In genomic region chr3:78872195-78872594, GRCh38 we compare ENCODE assay signal across 1 cellular context.
TF ChIP-seq lines count a peak whose summit lies in the region.

No MANE protein-coding gene starts in this region.

TF ChIP-seq in HepG2, 621 proteins besides CTCF, POLR2A, EP300 and RAD21 (continued from another document and continues in another):
- TF ChIP-seq, protein P1, sequence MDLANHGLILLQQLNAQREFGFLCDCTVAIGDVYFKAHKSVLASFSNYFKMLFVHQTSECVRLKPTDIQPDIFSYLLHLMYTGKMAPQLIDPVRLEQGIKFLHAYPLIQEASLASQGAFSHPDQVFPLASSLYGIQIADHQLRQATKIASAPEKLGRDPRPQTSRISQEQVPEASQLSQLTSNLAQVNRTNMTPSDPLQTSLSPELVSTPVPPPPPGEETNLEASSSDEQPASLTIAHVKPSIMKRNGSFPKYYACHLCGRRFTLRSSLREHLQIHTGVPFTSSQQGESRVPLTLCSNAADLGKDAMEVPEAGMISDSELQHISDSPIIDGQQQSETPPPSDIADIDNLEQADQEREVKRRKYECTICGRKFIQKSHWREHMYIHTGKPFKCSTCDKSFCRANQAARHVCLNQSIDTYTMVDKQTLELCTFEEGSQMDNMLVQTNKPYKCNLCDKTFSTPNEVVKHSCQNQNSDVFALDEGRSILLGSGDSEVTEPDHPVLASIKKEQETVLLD (CRISPR knock-in tag; IDR thresholded peaks at IDR 0.05; ENCODE audit: low read depth), result no peak
- TF ChIP-seq ELF1 (CRISPR knock-in tag; IDR thresholded peaks at IDR 0.05) (0 out of 2 replicates have a peak, but pooled peaks have one; percentile 32), ATF1 (CRISPR knock-in tag; IDR thresholded peaks at IDR 0.05) (peak; percentile 60; the same call in 1 of the 2 replicates), KAT8 (CRISPR knock-in tag; IDR thresholded peaks at IDR 0.05) (0 out of 2 replicates have a peak, but pooled peaks have one; percentile 46), RBM22 (optimal IDR thresholded peaks at IDR 0.05; ENCODE audit: low read length) (peak; percentile 71), ZNF792 (CRISPR knock-in tag; IDR thresholded peaks at IDR 0.05) (0 out of 2 replicates have a peak, but pooled peaks have one; percentile 33), PPARG (CRISPR knock-in tag; conservative IDR thresholded peaks at IDR 0.05) (0 out of 2 replicates have a peak, but pooled peaks have one; percentile 26), ATF5 (CRISPR knock-in tag; IDR thresholded peaks at IDR 0.05; ENCODE audit: low read depth) (no peak), FOXO1 (CRISPR knock-in tag; IDR thresholded peaks at IDR 0.05) (peak; percentile 19; the same call in 1 of the 2 replicates), RXRA (CRISPR knock-in tag; IDR thresholded peaks at IDR 0.05) (peak; percentile 65; the same call in 1 of the 2 replicates), HMG20A (CRISPR knock-in tag; IDR thresholded peaks at IDR 0.05; ENCODE audit: borderline replicate concordance) (peak; percentile 87), KDM4B (CRISPR knock-in tag; IDR thresholded peaks at IDR 0.05) (no peak), ZNF614 (CRISPR knock-in tag; IDR thresholded peaks at IDR 0.05; ENCODE audit: borderline replicate concordance) (0 out of 2 replicates have a peak, but pooled peaks have one; percentile 24), ARID5B (CRISPR knock-in tag; IDR thresholded peaks at IDR 0.05) (peak; percentile 92), KLF6 (CRISPR knock-in tag; IDR thresholded peaks at IDR 0.05) (0 out of 2 replicates have a peak, but pooled peaks have one; percentile 33), NR2F6 (IDR thresholded peaks at IDR 0.05) (peak; percentile 87), NR2F6 (CRISPR knock-in tag; IDR thresholded peaks at IDR 0.05) (peak; percentile 75), NFIC (IDR thresholded peaks at IDR 0.05; ENCODE audit: low read length) (peak; percentile 77; the same call in 1 of the 2 replicates), FOSL2 (CRISPR knock-in tag; IDR thresholded peaks at IDR 0.05) (peak; percentile 60), RORA (CRISPR knock-in tag; IDR thresholded peaks at IDR 0.05) (no peak), HOXD1 (CRISPR knock-in tag; IDR thresholded peaks at IDR 0.05) (0 out of 2 replicates have a peak, but pooled peaks have one; percentile 37), MED1 (CRISPR knock-in tag; IDR thresholded peaks at IDR 0.05) (0 out of 2 replicates have a peak, but pooled peaks have one; percentile 22), IKZF5 (CRISPR knock-in tag; IDR thresholded peaks at IDR 0.05) (peak; percentile 60; the same call in 1 of the 2 replicates), NR2F2 (IDR thresholded peaks at IDR 0.05; ENCODE audit: borderline replicate concordance, low read depth) (peak; percentile 86), KDM6A (CRISPR knock-in tag; IDR thresholded peaks at IDR 0.05; ENCODE audit: low read depth) (no peak), NCOA2 (CRISPR knock-in tag; IDR thresholded peaks at IDR 0.05) (peak; percentile 85), SMAD3 (CRISPR knock-in tag; IDR thresholded peaks at IDR 0.05) (0 out of 2 replicates have a peak, but pooled peaks have one; percentile 25), RXRB (CRISPR knock-in tag; IDR thresholded peaks at IDR 0.05; ENCODE audit: borderline replicate concordance) (peak; percentile 80), ISL2 (CRISPR knock-in tag; IDR thresholded peaks at IDR 0.05) (peak; percentile 88; the same call in 1 of the 2 replicates), MIXL1 (CRISPR knock-in tag; IDR thresholded peaks at IDR 0.05) (0 out of 2 replicates have a peak, but pooled peaks have one; percentile 24), MEIS2 (CRISPR knock-in tag; IDR thresholded peaks at IDR 0.05) (0 out of 2 replicates have a peak, but pooled peaks have one; percentile 6), TCF7 (IDR thresholded peaks at IDR 0.05; ENCODE audit: low read depth) (peak; percentile 81), BCL6 (CRISPR knock-in tag; IDR thresholded peaks at IDR 0.05) (peak; percentile 65), SIX1 (CRISPR knock-in tag; IDR thresholded peaks at IDR 0.05; ENCODE audit: borderline replicate concordance) (peak; percentile 39; the same call in 1 of the 2 replicates)
- TF ChIP-seq, protein P2, sequence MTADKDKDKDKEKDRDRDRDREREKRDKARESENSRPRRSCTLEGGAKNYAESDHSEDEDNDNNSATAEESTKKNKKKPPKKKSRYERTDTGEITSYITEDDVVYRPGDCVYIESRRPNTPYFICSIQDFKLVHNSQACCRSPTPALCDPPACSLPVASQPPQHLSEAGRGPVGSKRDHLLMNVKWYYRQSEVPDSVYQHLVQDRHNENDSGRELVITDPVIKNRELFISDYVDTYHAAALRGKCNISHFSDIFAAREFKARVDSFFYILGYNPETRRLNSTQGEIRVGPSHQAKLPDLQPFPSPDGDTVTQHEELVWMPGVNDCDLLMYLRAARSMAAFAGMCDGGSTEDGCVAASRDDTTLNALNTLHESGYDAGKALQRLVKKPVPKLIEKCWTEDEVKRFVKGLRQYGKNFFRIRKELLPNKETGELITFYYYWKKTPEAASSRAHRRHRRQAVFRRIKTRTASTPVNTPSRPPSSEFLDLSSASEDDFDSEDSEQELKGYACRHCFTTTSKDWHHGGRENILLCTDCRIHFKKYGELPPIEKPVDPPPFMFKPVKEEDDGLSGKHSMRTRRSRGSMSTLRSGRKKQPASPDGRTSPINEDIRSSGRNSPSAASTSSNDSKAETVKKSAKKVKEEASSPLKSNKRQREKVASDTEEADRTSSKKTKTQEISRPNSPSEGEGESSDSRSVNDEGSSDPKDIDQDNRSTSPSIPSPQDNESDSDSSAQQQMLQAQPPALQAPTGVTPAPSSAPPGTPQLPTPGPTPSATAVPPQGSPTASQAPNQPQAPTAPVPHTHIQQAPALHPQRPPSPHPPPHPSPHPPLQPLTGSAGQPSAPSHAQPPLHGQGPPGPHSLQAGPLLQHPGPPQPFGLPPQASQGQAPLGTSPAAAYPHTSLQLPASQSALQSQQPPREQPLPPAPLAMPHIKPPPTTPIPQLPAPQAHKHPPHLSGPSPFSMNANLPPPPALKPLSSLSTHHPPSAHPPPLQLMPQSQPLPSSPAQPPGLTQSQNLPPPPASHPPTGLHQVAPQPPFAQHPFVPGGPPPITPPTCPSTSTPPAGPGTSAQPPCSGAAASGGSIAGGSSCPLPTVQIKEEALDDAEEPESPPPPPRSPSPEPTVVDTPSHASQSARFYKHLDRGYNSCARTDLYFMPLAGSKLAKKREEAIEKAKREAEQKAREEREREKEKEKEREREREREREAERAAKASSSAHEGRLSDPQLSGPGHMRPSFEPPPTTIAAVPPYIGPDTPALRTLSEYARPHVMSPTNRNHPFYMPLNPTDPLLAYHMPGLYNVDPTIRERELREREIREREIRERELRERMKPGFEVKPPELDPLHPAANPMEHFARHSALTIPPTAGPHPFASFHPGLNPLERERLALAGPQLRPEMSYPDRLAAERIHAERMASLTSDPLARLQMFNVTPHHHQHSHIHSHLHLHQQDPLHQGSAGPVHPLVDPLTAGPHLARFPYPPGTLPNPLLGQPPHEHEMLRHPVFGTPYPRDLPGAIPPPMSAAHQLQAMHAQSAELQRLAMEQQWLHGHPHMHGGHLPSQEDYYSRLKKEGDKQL (CRISPR knock-in tag; IDR thresholded peaks at IDR 0.05; ENCODE audit: low read depth), result peak; percentile 24; the same call in 1 of the 2 replicates
- TF ChIP-seq, protein P3, sequence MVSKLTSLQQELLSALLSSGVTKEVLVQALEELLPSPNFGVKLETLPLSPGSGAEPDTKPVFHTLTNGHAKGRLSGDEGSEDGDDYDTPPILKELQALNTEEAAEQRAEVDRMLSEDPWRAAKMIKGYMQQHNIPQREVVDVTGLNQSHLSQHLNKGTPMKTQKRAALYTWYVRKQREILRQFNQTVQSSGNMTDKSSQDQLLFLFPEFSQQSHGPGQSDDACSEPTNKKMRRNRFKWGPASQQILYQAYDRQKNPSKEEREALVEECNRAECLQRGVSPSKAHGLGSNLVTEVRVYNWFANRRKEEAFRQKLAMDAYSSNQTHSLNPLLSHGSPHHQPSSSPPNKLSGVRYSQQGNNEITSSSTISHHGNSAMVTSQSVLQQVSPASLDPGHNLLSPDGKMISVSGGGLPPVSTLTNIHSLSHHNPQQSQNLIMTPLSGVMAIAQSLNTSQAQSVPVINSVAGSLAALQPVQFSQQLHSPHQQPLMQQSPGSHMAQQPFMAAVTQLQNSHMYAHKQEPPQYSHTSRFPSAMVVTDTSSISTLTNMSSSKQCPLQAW (CRISPR knock-in tag; IDR thresholded peaks at IDR 0.05), result 0 out of 2 replicates have a peak, but pooled peaks have one; percentile 32
- TF ChIP-seq, protein P4, sequence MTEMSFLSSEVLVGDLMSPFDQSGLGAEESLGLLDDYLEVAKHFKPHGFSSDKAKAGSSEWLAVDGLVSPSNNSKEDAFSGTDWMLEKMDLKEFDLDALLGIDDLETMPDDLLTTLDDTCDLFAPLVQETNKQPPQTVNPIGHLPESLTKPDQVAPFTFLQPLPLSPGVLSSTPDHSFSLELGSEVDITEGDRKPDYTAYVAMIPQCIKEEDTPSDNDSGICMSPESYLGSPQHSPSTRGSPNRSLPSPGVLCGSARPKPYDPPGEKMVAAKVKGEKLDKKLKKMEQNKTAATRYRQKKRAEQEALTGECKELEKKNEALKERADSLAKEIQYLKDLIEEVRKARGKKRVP (CRISPR knock-in tag; IDR thresholded peaks at IDR 0.05), result peak in 1 of 2 experiments; percentile 44; a peak in 2 of 4 replicates
- TF ChIP-seq, protein P5, sequence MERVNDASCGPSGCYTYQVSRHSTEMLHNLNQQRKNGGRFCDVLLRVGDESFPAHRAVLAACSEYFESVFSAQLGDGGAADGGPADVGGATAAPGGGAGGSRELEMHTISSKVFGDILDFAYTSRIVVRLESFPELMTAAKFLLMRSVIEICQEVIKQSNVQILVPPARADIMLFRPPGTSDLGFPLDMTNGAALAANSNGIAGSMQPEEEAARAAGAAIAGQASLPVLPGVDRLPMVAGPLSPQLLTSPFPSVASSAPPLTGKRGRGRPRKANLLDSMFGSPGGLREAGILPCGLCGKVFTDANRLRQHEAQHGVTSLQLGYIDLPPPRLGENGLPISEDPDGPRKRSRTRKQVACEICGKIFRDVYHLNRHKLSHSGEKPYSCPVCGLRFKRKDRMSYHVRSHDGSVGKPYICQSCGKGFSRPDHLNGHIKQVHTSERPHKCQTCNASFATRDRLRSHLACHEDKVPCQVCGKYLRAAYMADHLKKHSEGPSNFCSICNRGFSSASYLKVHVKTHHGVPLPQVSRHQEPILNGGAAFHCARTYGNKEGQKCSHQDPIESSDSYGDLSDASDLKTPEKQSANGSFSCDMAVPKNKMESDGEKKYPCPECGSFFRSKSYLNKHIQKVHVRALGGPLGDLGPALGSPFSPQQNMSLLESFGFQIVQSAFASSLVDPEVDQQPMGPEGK (CRISPR knock-in tag; IDR thresholded peaks at IDR 0.05), result peak; percentile 42; the same call in 1 of the 2 replicates
- TF ChIP-seq, protein P6, sequence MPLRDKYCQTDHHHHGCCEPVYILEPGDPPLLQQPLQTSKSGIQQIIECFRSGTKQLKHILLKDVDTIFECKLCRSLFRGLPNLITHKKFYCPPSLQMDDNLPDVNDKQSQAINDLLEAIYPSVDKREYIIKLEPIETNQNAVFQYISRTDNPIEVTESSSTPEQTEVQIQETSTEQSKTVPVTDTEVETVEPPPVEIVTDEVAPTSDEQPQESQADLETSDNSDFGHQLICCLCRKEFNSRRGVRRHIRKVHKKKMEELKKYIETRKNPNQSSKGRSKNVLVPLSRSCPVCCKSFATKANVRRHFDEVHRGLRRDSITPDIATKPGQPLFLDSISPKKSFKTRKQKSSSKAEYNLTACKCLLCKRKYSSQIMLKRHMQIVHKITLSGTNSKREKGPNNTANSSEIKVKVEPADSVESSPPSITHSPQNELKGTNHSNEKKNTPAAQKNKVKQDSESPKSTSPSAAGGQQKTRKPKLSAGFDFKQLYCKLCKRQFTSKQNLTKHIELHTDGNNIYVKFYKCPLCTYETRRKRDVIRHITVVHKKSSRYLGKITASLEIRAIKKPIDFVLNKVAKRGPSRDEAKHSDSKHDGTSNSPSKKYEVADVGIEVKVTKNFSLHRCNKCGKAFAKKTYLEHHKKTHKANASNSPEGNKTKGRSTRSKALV (CRISPR knock-in tag; IDR thresholded peaks at IDR 0.05), result no peak
